In the genomic region with DNA sequence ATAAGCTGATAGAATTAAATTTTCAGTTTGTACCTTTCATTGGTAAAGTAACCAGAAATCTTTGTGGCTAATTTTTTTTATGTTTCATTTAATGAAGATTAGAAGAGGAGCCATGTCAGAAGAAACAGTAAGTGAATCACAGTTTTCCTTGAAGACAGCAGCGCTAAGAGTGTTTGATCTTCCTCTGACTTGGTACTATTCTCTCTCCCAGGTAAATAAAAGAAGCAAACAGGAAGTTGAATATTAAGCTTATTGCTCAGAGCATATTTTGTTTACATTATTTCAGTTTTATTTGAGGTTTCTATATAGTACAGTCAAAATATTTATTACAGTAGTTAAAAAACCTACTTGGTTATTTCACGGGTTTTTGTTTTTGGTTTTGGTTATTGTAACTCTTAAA, we compare ENCODE assay signal across 21 cellular contexts. TPM values are rescaled to one million over a fixed set of nuclear protein-coding genes. Genes with fewer than 3 reads are reported as not detected.
DNase-seq lines count a peak whose midpoint lies in the region; ATAC-seq, FAIRE-seq and TF ChIP-seq lines count a peak whose summit lies in the region.
"Had no signal": no experiment of that assay in that cellular context is flagged by ENCODE, and none has a peak within 500 bp of the region (broad histone marks: within the 10 kb centered on the region; RNA-seq: fewer than 3 reads in every experiment).

No MANE protein-coding gene starts in this region.

- H3K27ac ChIP-seq in 22Rv1: peak overlapping the region; percentile 27
- H3K27ac ChIP-seq in A549: no peak overlapping the region
- H3K27ac ChIP-seq in spleen: no peak overlapping the region
- H3K27ac ChIP-seq: BLaER1 treated with 17β-estradiol and CSF1 and Interleukin-3, amounts not matched to agents 10 nM and 100 nM; RWPE1 had no signal

- no peak for TF ChIP-seq EP300 in A549 (IDR thresholded peaks at IDR 0.05)

- H2AFZ ChIP-seq in Loucy (ENCODE audit: low read length): no peak overlapping the region

- H3K79me2 ChIP-seq in Loucy (ENCODE audit: insufficient read depth, low read length): peaks cover 40% of the 10 kb centered on the region

- FAIRE-seq in A549 (lab: Jason Lieb, UNC): no peak
- FAIRE-seq in bronchial epithelial cell (lab: Jason Lieb, UNC): no peak

- H3F3A ChIP-seq in Loucy (ENCODE audit: low read depth): 0 out of 2 replicates have a peak, but pooled peaks cover 7% of the 10 kb centered on the region

- TF ChIP-seq RAD21 in A549 (conservative IDR thresholded peaks at IDR 0.05 in 1 of 2, IDR thresholded peaks at IDR 0.05 in 1 of 2): no peak

- H3K4me3 ChIP-seq in A549: no peak overlapping the region
- no peak overlapping the region for H3K4me3 ChIP-seq in Loucy (ENCODE audit: low read length, poor library complexity, severe bottlenecking)
- no peak overlapping the region for H3K4me3 ChIP-seq in bronchial epithelial cell (ENCODE audit: low read depth, low read length)
- no peak overlapping the region for H3K4me3 ChIP-seq in spleen
- H3K4me3 ChIP-seq: BLaER1 treated with 17β-estradiol and CSF1 and Interleukin-3, amounts not matched to agents 10 nM and 100 nM had no signal

- TF ChIP-seq POLR2A in A549 (IDR thresholded peaks at IDR 0.05; ENCODE audit: low read length) (no peak), spleen (IDR thresholded peaks at IDR 0.05) (no peak)

- H3K4me2 ChIP-seq in A549: peak overlapping the region; percentile 58
- peak overlapping the region; percentile 93 for H3K4me2 ChIP-seq in Loucy (ENCODE audit: low read depth, low read length, poor library complexity, severe bottlenecking)
- H3K4me2 ChIP-seq: BLaER1 treated with 17β-estradiol and CSF1 and Interleukin-3, amounts not matched to agents 10 nM and 100 nM had no signal

- 8% methylated on average over 2 of the region's 2 CpGs for WGBS in A549 (ENCODE audit: missing lambda C conversion rate)
- WGBS in spleen, 5 donors: 88 to 96% (median 93%) methylated on average over 2 of the region's 2 CpGs

- no peak for TF ChIP-seq CTCF in 22Rv1 (IDR thresholded peaks at IDR 0.05)
- TF ChIP-seq CTCF in A549 (IDR thresholded peaks at IDR 0.05): no peak
- TF ChIP-seq CTCF in Loucy (conservative IDR thresholded peaks at IDR 0.05; ENCODE audit: low read length): no peak
- TF ChIP-seq CTCF in bronchial epithelial cell (IDR thresholded peaks at IDR 0.05; ENCODE audit: insufficient read depth, low read length, severe bottlenecking): no peak
- no peak for TF ChIP-seq CTCF in spleen (IDR thresholded peaks at IDR 0.05 in 8 of 11, conservative IDR thresholded peaks at IDR 0.05 in 3 of 11)

- POLR2A ChIA-PET in A549 (lab: Yijun Ruan, JAX): interaction anchor here (1.3 kb wide), 1 partner anchor 221 kb away, joined by 3 read pairs; a partner anchor contains a TSS

- H3K9me3 ChIP-seq in A549 (no peaks in the 10 kb centered on the region), Loucy (ENCODE audit: insufficient read depth, low read depth, low read length) (no peaks in the 10 kb centered on the region), spleen (peaks cover 0 to 14% (median 10%) of the 10 kb centered on the region in 8 donors)

- no peak for ATAC-seq in A549

- CTCF ChIA-PET in A549 (lab: Yijun Ruan, JAX): no interaction called here

- H3K9ac ChIP-seq in Loucy (ENCODE audit: low read depth, low read length, poor library complexity, severe bottlenecking): no peak overlapping the region
- H3K9ac ChIP-seq: BLaER1 treated with 17β-estradiol and CSF1 and Interleukin-3, amounts not matched to agents 10 nM and 100 nM had no signal

- no peaks in the 10 kb centered on the region for H3K27me3 ChIP-seq in Loucy (ENCODE audit: insufficient read depth, low read length, poor library complexity, severe bottlenecking)
- H3K27me3 ChIP-seq in bronchial epithelial cell (ENCODE audit: control insufficient read depth, insufficient read depth, low read length): no peaks in the 10 kb centered on the region
- H3K27me3 ChIP-seq in spleen (replicated peaks in 1 of 7): no peaks in the 10 kb centered on the region
- H3K27me3 ChIP-seq: BLaER1 treated with 17β-estradiol and CSF1 and Interleukin-3, amounts not matched to agents 10 nM and 100 nM had no signal

- no peaks in the 10 kb centered on the region for H3K9me2 ChIP-seq in Loucy (replicated peaks; ENCODE audit: low read depth, low read length)

- H3K36me3 ChIP-seq in Loucy (ENCODE audit: insufficient read depth, low read length) (peaks cover 7% of the 10 kb centered on the region; the same call in 1 of the 2 replicates), bronchial epithelial cell (ENCODE audit: control insufficient read depth, insufficient read depth, low read length) (peaks cover 3% of the 10 kb centered on the region), spleen (peaks cover 0 to 52% (median 36%) of the 10 kb centered on the region in 6 donors)

- intact Hi-C loops in spleen (cut with DNase I; ENCODE audit: low total_unique reads): no loop called here

- H4K20me1 ChIP-seq in Loucy (ENCODE audit: insufficient read depth, low read length, poor library complexity, severe bottlenecking): peaks cover 16% of the 10 kb centered on the region

- H3K4me1 ChIP-seq in A549 (peaks cover 26% of the 10 kb centered on the region; the same call in 2 of the 3 replicates), Loucy (ENCODE audit: insufficient read depth, low read length, poor library complexity, severe bottlenecking) (peaks cover 35% of the 10 kb centered on the region), spleen (peaks cover 11 to 48% (median 34%) of the 10 kb centered on the region in 6 donors)

- DNase-seq in A549 (ENCODE audit: low read depth in 1 of 2, low spot score in 1 of 2): peak in 1 of 2 experiments; percentile 40
- DNase-seq in bronchial epithelial cell (ENCODE audit: low read depth): peak; percentile 40
- no peak for DNase-seq in HCEC 1CT
- DNase-seq in spleen: no peak
- no peak for DNase-seq in T-helper 2 cell
- DNase-seq: Calu3; CD8-positive, alpha-beta memory T cell; DMS153; GF-D8; Karpas-422; NCI-H1092; NCI-H1436; NCI-H187 treated with DMSO at 0.1 percent for 48 hours; NCI-H2107; NCI-H510A; NCI-H748 treated with DMSO at 0.1 percent for 48 hours; SIG-M5 had no signal

TF ChIP-seq in A549, 52 proteins besides CTCF, POLR2A, EP300 and RAD21:
- TF ChIP-seq GATA3 (IDR thresholded peaks at IDR 0.05; ENCODE audit: borderline replicate concordance) (no peak), HOXB5 (CRISPR knock-in tag; IDR thresholded peaks at IDR 0.05) (no peak), FOSL2 (IDR thresholded peaks at IDR 0.05) (no peak), FOSL2 (CRISPR knock-in tag; IDR thresholded peaks at IDR 0.05) (no peak), HOXA7 (CRISPR knock-in tag; IDR thresholded peaks at IDR 0.05) (no peak), BHLHE40 (IDR thresholded peaks at IDR 0.05; ENCODE audit: low read depth, low read length) (no peak), ZSCAN20 (CRISPR knock-in tag; IDR thresholded peaks at IDR 0.05) (no peak), RARB (CRISPR knock-in tag; IDR thresholded peaks at IDR 0.05) (no peak), CEBPB (IDR thresholded peaks at IDR 0.05) (no peak), SMC3 (IDR thresholded peaks at IDR 0.05) (no peak), TP53 (CRISPR knock-in tag; IDR thresholded peaks at IDR 0.05) (no peak), ZFP36 (IDR thresholded peaks at IDR 0.05; ENCODE audit: borderline replicate concordance, partially characterized antibody) (no peak)
- TF ChIP-seq, protein P1, sequence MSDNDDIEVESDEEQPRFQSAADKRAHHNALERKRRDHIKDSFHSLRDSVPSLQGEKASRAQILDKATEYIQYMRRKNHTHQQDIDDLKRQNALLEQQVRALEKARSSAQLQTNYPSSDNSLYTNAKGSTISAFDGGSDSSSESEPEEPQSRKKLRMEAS (IDR thresholded peaks at IDR 0.05): no peak
- TF ChIP-seq, protein P2, sequence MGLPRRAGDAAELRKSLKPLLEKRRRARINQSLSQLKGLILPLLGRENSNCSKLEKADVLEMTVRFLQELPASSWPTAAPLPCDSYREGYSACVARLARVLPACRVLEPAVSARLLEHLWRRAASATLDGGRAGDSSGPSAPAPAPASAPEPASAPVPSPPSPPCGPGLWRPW (IDR thresholded peaks at IDR 0.05): no peak
TF ChIP-seq in A549: peak in this region for 0.

RNA-seq across cellular contexts. Expression of a gene that starts 3.7 kb away (rescaled TPM):
- 7.4 and 8.2 TPM in 2 replicates for polyA plus RNA-seq in A549 (2011; rRNA removed)
- polyA plus RNA-seq in A549 (2012; cell fraction: cytosol; rRNA removed): 1.3 and 1.7 TPM in 2 replicates
- polyA plus RNA-seq in A549 (2012; cell fraction: nucleus; rRNA removed): 0.88 and 1.2 TPM in 2 replicates
- 6.1 to 6.5 TPM (median 6.2 TPM) in 3 replicates for polyA plus RNA-seq in A549 (2017; fragmentation: RNase III; extraction: RNeasy Plus Mini Kit Qiagen cat#74134 plus additional on column Dnase treatment)
- 5.9 and 6.1 TPM in 2 replicates for polyA minus RNA-seq in A549 (2011; rRNA and poly(A)+ RNA removed)
- total RNA-seq in bronchial epithelial cell: 9.5 and 9.7 TPM in 2 replicates
- 10 to 100 TPM; 12.6 to 20.2 (median 18.0) TPM for total RNA-seq in spleen
- polyA plus RNA-seq in spleen: 1 to 10 TPM; 2.4 to 2.8 (median 2.7) TPM

RNA-seq across cellular contexts. Expression of a gene that starts 23.5 kb away (rescaled TPM):
- polyA plus RNA-seq in A549 (2011; rRNA removed) (45.5 and 49.5 TPM in 2 replicates), A549 (2017; fragmentation: RNase III; extraction: RNeasy Plus Mini Kit Qiagen cat#74134 plus additional on column Dnase treatment) (22.0 to 22.9 TPM (median 22.1 TPM) in 3 replicates), spleen (10 to 100 TPM; 20.3 to 29.4 (median 24.5) TPM)
- 9.1 and 10.9 TPM in 2 replicates for polyA plus RNA-seq in A549 (2012; cell fraction: cytosol; rRNA removed)
- polyA plus RNA-seq in A549 (2012; cell fraction: nucleus; rRNA removed): 9.5 and 17.4 TPM in 2 replicates
- polyA minus RNA-seq in A549 (2011; rRNA and poly(A)+ RNA removed): 13.8 and 14.4 TPM in 2 replicates
- total RNA-seq in bronchial epithelial cell (36.6 and 46.1 TPM in 2 replicates), spleen (100 to 1,000 TPM in 1 of 7 donors, 10 to 100 TPM in 6; 55.4 to 105 (median 79.6) TPM)
